ENCODE assay signal across 9 cellular contexts in genomic region chr5:116137544-116138378, GRCh38. TPM values are rescaled to one million over a fixed set of nuclear protein-coding genes. Genes with fewer than 3 reads are reported as not detected.
DNase-seq lines count a peak whose midpoint lies in the region; ATAC-seq, FAIRE-seq and TF ChIP-seq lines count a peak whose summit lies in the region.
"Had no signal": no experiment of that assay in that cellular context is flagged by ENCODE, and none has a peak within 500 bp of the region (broad histone marks: within the 10 kb centered on the region; RNA-seq: fewer than 3 reads in every experiment).

No MANE protein-coding gene starts in this region.

- no peak overlapping the region for H3K4me3 Mint-ChIP-seq in endothelial cell (ENCODE audit: unreplicated experiment)
- no peak overlapping the region for H3K4me3 Mint-ChIP-seq in naive B cell
- no peak overlapping the region for H3K4me3 Mint-ChIP-seq in activated naive CD8-positive, alpha-beta T cell treated with anti-CD3 and anti-CD28 coated beads, Interleukin-2, amount 50 U/mL, for 24 hours

- H3K27ac ChIP-seq in Karpas-422 (ENCODE audit: low read length) (peak overlapping the region; percentile 14; the same call in 1 of the 2 replicates), Peyer's patch (no peak overlapping the region)
- H3K27ac ChIP-seq: epithelial cell of prostate had no signal

- peaks cover 32% of the 10 kb centered on the region for H3K79me2 ChIP-seq in Karpas-422 (ENCODE audit: low read length)

- H4K20me1 ChIP-seq in Karpas-422 (ENCODE audit: insufficient read depth, low read depth, low read length) = no peaks in the 10 kb centered on the region

- no peaks in the 10 kb centered on the region for H3K9me2 ChIP-seq in Karpas-422 (replicated peaks; ENCODE audit: insufficient read depth, low read length)

- DNase-seq in AG08395 (ENCODE audit: low spot score) (peak; percentile 44), GM12891 (ENCODE audit: insufficient read length, low spot score) (no peak), Karpas-422 (peak; percentile 90), Peyer's patch (no peak), endothelial cell (ENCODE audit: low spot score) (peak; percentile 9), naive B cell (peak; percentile 20), occipital lobe (lab: John Stamatoyannopoulos, UW) (no peak)
- DNase-seq in activated naive CD8-positive, alpha-beta T cell treated with anti-CD3 and anti-CD28 coated beads, Interleukin-2, amount 50 U/mL, for 24 hours = no peak

- H3K27ac Mint-ChIP-seq in endothelial cell (ENCODE audit: unreplicated experiment) = no peak overlapping the region
- H3K27ac Mint-ChIP-seq in naive B cell = peak overlapping the region in 3 of 6 donors; percentile 11 to 47 (median 27)
- H3K27ac Mint-ChIP-seq in activated naive CD8-positive, alpha-beta T cell treated with anti-CD3 and anti-CD28 coated beads, Interleukin-2, amount 50 U/mL, for 24 hours = no peak overlapping the region

- H3K36me3 ChIP-seq in Karpas-422 (ENCODE audit: insufficient read depth, low read length) (no peaks in the 10 kb centered on the region), Peyer's patch (no peaks in the 10 kb centered on the region)

- H3K4me1 ChIP-seq in Karpas-422 (ENCODE audit: low read length) (peaks cover 21% of the 10 kb centered on the region), Peyer's patch (no peaks in the 10 kb centered on the region)

- H3K9me3 ChIP-seq in Karpas-422 (ENCODE audit: low read length) = no peaks in the 10 kb centered on the region
- H3K9me3 ChIP-seq in Peyer's patch = no peaks in the 10 kb centered on the region

- TF ChIP-seq CTCF in Peyer's patch (IDR thresholded peaks at IDR 0.05) = peak; percentile 24 to 79 (median 73)
- TF ChIP-seq CTCF in endothelial cell (IDR thresholded peaks at IDR 0.05; ENCODE audit: unreplicated experiment) = peak; percentile 85

- no peaks in the 10 kb centered on the region for H3K36me3 Mint-ChIP-seq in endothelial cell (ENCODE audit: low read depth, unreplicated experiment)
- peaks cover 6 to 10% of the 10 kb centered on the region in 2 donors for H3K36me3 Mint-ChIP-seq in naive B cell
- peaks cover 2% of the 10 kb centered on the region for H3K36me3 Mint-ChIP-seq in activated naive CD8-positive, alpha-beta T cell treated with anti-CD3 and anti-CD28 coated beads, Interleukin-2, amount 50 U/mL, for 24 hours (ENCODE audit: low read depth)

- no peak overlapping the region for H3K4me2 ChIP-seq in Karpas-422 (ENCODE audit: low read depth, low read length, poor library complexity, severe bottlenecking)

- peak; percentile 52 for FAIRE-seq in GM12891 (lab: Jason Lieb, UNC)

- TF ChIP-seq POLR2A in GM12891 (IDR thresholded peaks at IDR 0.05; ENCODE audit: low read depth, low read length) = no peak
- no peak for TF ChIP-seq POLR2A in Peyer's patch (IDR thresholded peaks at IDR 0.05)

- ATAC-seq in naive B cell (ENCODE audit: low read depth in 2 of 2) = peak in 1 of 2 donors; percentile 41
- no peak for ATAC-seq in activated naive CD8-positive, alpha-beta T cell treated with anti-CD3 and anti-CD28 coated beads, Interleukin-2, amount 50 U/mL, for 24 hours

- H3K27me3 Mint-ChIP-seq in endothelial cell (ENCODE audit: unreplicated experiment) (no peaks in the 10 kb centered on the region), naive B cell (no peaks in the 10 kb centered on the region)
- H3K27me3 Mint-ChIP-seq in activated naive CD8-positive, alpha-beta T cell treated with anti-CD3 and anti-CD28 coated beads, Interleukin-2, amount 50 U/mL, for 24 hours = no peaks in the 10 kb centered on the region

- no peak overlapping the region for H2AFZ ChIP-seq in Karpas-422 (ENCODE audit: low read length)

- H3K4me3 ChIP-seq in Karpas-422 (ENCODE audit: low read length) (no peak overlapping the region), Peyer's patch (no peak overlapping the region)

- H3K27me3 ChIP-seq in Karpas-422 (ENCODE audit: low read length) (no peaks in the 10 kb centered on the region), Peyer's patch (no peaks in the 10 kb centered on the region)

- no peaks in the 10 kb centered on the region for H3K9me3 Mint-ChIP-seq in endothelial cell (ENCODE audit: unreplicated experiment)
- peaks cover 0 to 2% (median 0%) of the 10 kb centered on the region in 7 donors for H3K9me3 Mint-ChIP-seq in naive B cell
- H3K9me3 Mint-ChIP-seq in activated naive CD8-positive, alpha-beta T cell treated with anti-CD3 and anti-CD28 coated beads, Interleukin-2, amount 50 U/mL, for 24 hours = no peaks in the 10 kb centered on the region

- H3K9ac ChIP-seq in Karpas-422 (ENCODE audit: low read length) = no peak overlapping the region

- H3K4me1 Mint-ChIP-seq in endothelial cell (ENCODE audit: unreplicated experiment) (peaks cover 3% of the 10 kb centered on the region), naive B cell (peaks cover 11 to 22% (median 16%) of the 10 kb centered on the region in 3 donors)
- H3K4me1 Mint-ChIP-seq in activated naive CD8-positive, alpha-beta T cell treated with anti-CD3 and anti-CD28 coated beads, Interleukin-2, amount 50 U/mL, for 24 hours = peaks cover 20% of the 10 kb centered on the region

TF ChIP-seq in GM12891, 5 proteins besides CTCF, POLR2A, EP300 and RAD21:
- TF ChIP-seq PAX5 (IDR thresholded peaks at IDR 0.05; ENCODE audit: insufficient read depth, low read length, severe bottlenecking) (no peak), POU2F2 (IDR thresholded peaks at IDR 0.05; ENCODE audit: low read depth, low read length) (no peak), POLR2AphosphoS5 (IDR thresholded peaks at IDR 0.05; ENCODE audit: low read depth, low read length) (no peak), SPI1 (IDR thresholded peaks at IDR 0.05; ENCODE audit: low read depth, low read length) (no peak), TAF1 (IDR thresholded peaks at IDR 0.05; ENCODE audit: low read depth, low read length) (no peak)

RNA-seq across cellular contexts. Expression of gene COMMD10, which starts 52.9 kb away (rescaled TPM):
- 15.6 TPM for polyA plus RNA-seq in GM12891 (2012; ENCODE audit: low read depth, missing spikeins)
- 30.2 and 80.6 TPM in 2 replicates for total RNA-seq in Karpas-422 (2014; rRNA removed; shearing (Covaris generic); ENCODE audit: low replicate concordance)
- total RNA-seq in Peyer's patch = 100 to 1,000 TPM in 1 of 4 donors, 10 to 100 TPM in 3; 14.2 to 113 (median 32.3) TPM
- total RNA-seq in endothelial cell (ENCODE audit: unreplicated experiment) = 27.8 TPM
- polyA plus RNA-seq in naive B cell (ENCODE audit: low read depth in 6 of 6) = 10 to 100 TPM; 26.8 to 74.1 (median 43.2) TPM
- 35.1 TPM for total RNA-seq in occipital lobe

Comparison
In these comparisons a context has a peak if more than half of its experiments do, and no peak if none do; other contexts are left out.
1. DNase-seq: peak in AG08395 (single experiment), Karpas-422 (single experiment), endothelial cell (single experiment) and naive B cell (single experiment); none in GM12891 (single experiment), Peyer's patch (0 of 3), activated naive CD8-positive, alpha-beta T cell treated with anti-CD3 and anti-CD28 coated beads, Interleukin-2, amount 50 U/mL, for 24 hours (single experiment) and occipital lobe (single experiment).